In genomic region chr17:18361837-18362380, GRCh38 we compare ENCODE assay signal across 7 cellular contexts. TPM values are rescaled to one million over a fixed set of nuclear protein-coding genes. Genes with fewer than 3 reads are reported as not detected.
DNase-seq lines count a peak whose midpoint lies in the region; ATAC-seq and TF ChIP-seq lines count a peak whose summit lies in the region.

No MANE protein-coding gene starts in this region.

- TF ChIP-seq CTCF in HFFc6 (IDR thresholded peaks at IDR 0.05) (no peak), activated B cell treated with CpG ODN at 0.5 μM for 24 hours (IDR thresholded peaks at IDR 0.05) (no peak)

- H3K9me3 Mint-ChIP-seq in HFFc6: no peaks in the 10 kb centered on the region
- H3K9me3 Mint-ChIP-seq in activated B cell treated with CpG ODN at 0.5 μM for 24 hours: no peaks in the 10 kb centered on the region
- no peaks in the 10 kb centered on the region for H3K9me3 Mint-ChIP-seq in stimulated activated naive CD8-positive, alpha-beta T cell treated with anti-CD3 and anti-CD28 coated beads, Interleukin-15, amount 100 ng/mL, for 72 hours

- CTCF ChIA-PET in activated B cell treated with CpG ODN at 0.5 μM for 24 hours (lab: Charles Lee): no interaction called here

- H3K4me3 ChIP-seq in iPS-15b (ENCODE audit: low read depth, low read length): peak overlapping the region; percentile 85

- H3K36me3 ChIP-seq in iPS-15b (ENCODE audit: control insufficient read depth, insufficient read depth, low read length): peaks cover 6% of the 10 kb centered on the region

- H3K27ac Mint-ChIP-seq in HFFc6 (no peak overlapping the region), activated B cell treated with CpG ODN at 0.5 μM for 24 hours (peak overlapping the region; percentile 30)
- H3K27ac Mint-ChIP-seq in stimulated activated naive CD8-positive, alpha-beta T cell treated with anti-CD3 and anti-CD28 coated beads, Interleukin-15, amount 100 ng/mL, for 72 hours: no peak overlapping the region

- DNase-seq in HFFc6 (no peak), activated B cell treated with CpG ODN at 0.5 μM for 24 hours (no peak), NCI-H1092 treated with DMSO at 0.1 percent for 48 hours (lab: John Stamatoyannopoulos, UW) (no peak), GDM1 (lab: John Stamatoyannopoulos, UW) (no peak), NCI-H2081 (lab: John Stamatoyannopoulos, UW) (no peak)
- no peak for DNase-seq in stimulated activated naive CD8-positive, alpha-beta T cell treated with anti-CD3 and anti-CD28 coated beads, Interleukin-15, amount 100 ng/mL, for 72 hours

- H3K36me3 Mint-ChIP-seq in HFFc6 (ENCODE audit: low read depth): no peaks in the 10 kb centered on the region
- H3K36me3 Mint-ChIP-seq in activated B cell treated with CpG ODN at 0.5 μM for 24 hours (ENCODE audit: low read depth): no peaks in the 10 kb centered on the region

- H3K4me1 ChIP-seq in iPS-15b (ENCODE audit: control insufficient read depth, insufficient read depth, low read length): peaks cover 2% of the 10 kb centered on the region

- peaks cover 20% of the 10 kb centered on the region for H3K4me1 Mint-ChIP-seq in HFFc6 (ENCODE audit: low read depth)
- peaks cover 17% of the 10 kb centered on the region for H3K4me1 Mint-ChIP-seq in activated B cell treated with CpG ODN at 0.5 μM for 24 hours
- peaks cover 26% of the 10 kb centered on the region for H3K4me1 Mint-ChIP-seq in stimulated activated naive CD8-positive, alpha-beta T cell treated with anti-CD3 and anti-CD28 coated beads, Interleukin-15, amount 100 ng/mL, for 72 hours

- H3K27me3 ChIP-seq in iPS-15b (ENCODE audit: control insufficient read depth, insufficient read depth, low read length): no peaks in the 10 kb centered on the region

- peak overlapping the region; percentile 88 for H3K4me3 Mint-ChIP-seq in HFFc6
- H3K4me3 Mint-ChIP-seq in activated B cell treated with CpG ODN at 0.5 μM for 24 hours: peak overlapping the region; percentile 44
- H3K4me3 Mint-ChIP-seq in stimulated activated naive CD8-positive, alpha-beta T cell treated with anti-CD3 and anti-CD28 coated beads, Interleukin-15, amount 100 ng/mL, for 72 hours: peak overlapping the region; percentile 93 to 97

- intact Hi-C loops in activated B cell treated with CpG ODN at 0.5 μM for 24 hours (cut with micrococcal nuclease): loop anchor here (2.0 to 5.0 kb wide), 2 partner anchors 47 to 115 kb away; partner anchors contain the start of genes SMCR8 and TOP3A

- H3K9me3 ChIP-seq in iPS-15b (ENCODE audit: control insufficient read depth, insufficient read depth, low read length): no peaks in the 10 kb centered on the region

- POLR2A ChIA-PET in activated B cell treated with CpG ODN at 0.5 μM for 24 hours (lab: Charles Lee): interaction anchor here (0.6 to 1.3 kb wide), 2 partner anchors 45 to 1543 kb away, joined by 3 to 4 read pairs; no protein-coding TSS in a partner anchor

- H3K9ac ChIP-seq in iPS-15b (ENCODE audit: low read depth, low read length): peak overlapping the region; percentile 37

- ATAC-seq in activated B cell treated with CpG ODN at 0.5 μM for 24 hours (ENCODE audit: low read depth): no peak
- ATAC-seq in stimulated activated naive CD8-positive, alpha-beta T cell treated with anti-CD3 and anti-CD28 coated beads, Interleukin-15, amount 100 ng/mL, for 72 hours: no peak

- H3K27me3 Mint-ChIP-seq in HFFc6 (ENCODE audit: insufficient read depth) (no peaks in the 10 kb centered on the region), activated B cell treated with CpG ODN at 0.5 μM for 24 hours (no peaks in the 10 kb centered on the region)
- no peaks in the 10 kb centered on the region for H3K27me3 Mint-ChIP-seq in stimulated activated naive CD8-positive, alpha-beta T cell treated with anti-CD3 and anti-CD28 coated beads, Interleukin-15, amount 100 ng/mL, for 72 hours

RNA-seq across cellular contexts. Expression of gene SHMT1, which starts 1.4 kb away (rescaled TPM):
- total RNA-seq in HFFc6 (2021; fragmentation: NEBNext Ultra II Directional; extraction: Animal tissue kit (Norgen Biotek cat#: 25700)): 10 to 100 TPM in 5 of 6 experiments, 1 to 10 TPM in 1; 7.9 to 18.5 (median 16.2) TPM
- total RNA-seq in activated B cell treated with CpG ODN at 0.5 μM for 24 hours: 17.9 and 18.4 TPM in 2 replicates

RNA-seq across cellular contexts. Expression of gene EVPLL, which starts 15.7 kb away (rescaled TPM):
- not detected for total RNA-seq in HFFc6 (2021; fragmentation: NEBNext Ultra II Directional; extraction: Animal tissue kit (Norgen Biotek cat#: 25700))
- not detected in 2 replicates for total RNA-seq in activated B cell treated with CpG ODN at 0.5 μM for 24 hours

RNA-seq across cellular contexts. Expression of gene SMCR8, which starts 46.8 kb away (rescaled TPM):
- 10 to 100 TPM; 13.9 to 16.9 (median 15.5) TPM for total RNA-seq in HFFc6 (2021; fragmentation: NEBNext Ultra II Directional; extraction: Animal tissue kit (Norgen Biotek cat#: 25700))
- 32.5 and 36.9 TPM in 2 replicates for total RNA-seq in activated B cell treated with CpG ODN at 0.5 μM for 24 hours

RNA-seq across cellular contexts. Expression of gene TOP3A, which starts 47.1 kb away (rescaled TPM):
- 10 to 100 TPM; 23.0 to 26.4 (median 24.0) TPM for total RNA-seq in HFFc6 (2021; fragmentation: NEBNext Ultra II Directional; extraction: Animal tissue kit (Norgen Biotek cat#: 25700))
- 44.8 and 46.4 TPM in 2 replicates for total RNA-seq in activated B cell treated with CpG ODN at 0.5 μM for 24 hours

Comparison
In these comparisons a context has a peak if more than half of its experiments do, and no peak if none do; other contexts are left out.
1. H3K4me3 Mint-ChIP-seq: peak in every context shown above with its lines; median percentile 95 in stimulated activated naive CD8-positive, alpha-beta T cell treated with anti-CD3 and anti-CD28 coated beads, Interleukin-15, amount 100 ng/mL, for 72 hours; 88 in HFFc6; 44 in activated B cell treated with CpG ODN at 0.5 μM for 24 hours.